In the genomic region with DNA sequence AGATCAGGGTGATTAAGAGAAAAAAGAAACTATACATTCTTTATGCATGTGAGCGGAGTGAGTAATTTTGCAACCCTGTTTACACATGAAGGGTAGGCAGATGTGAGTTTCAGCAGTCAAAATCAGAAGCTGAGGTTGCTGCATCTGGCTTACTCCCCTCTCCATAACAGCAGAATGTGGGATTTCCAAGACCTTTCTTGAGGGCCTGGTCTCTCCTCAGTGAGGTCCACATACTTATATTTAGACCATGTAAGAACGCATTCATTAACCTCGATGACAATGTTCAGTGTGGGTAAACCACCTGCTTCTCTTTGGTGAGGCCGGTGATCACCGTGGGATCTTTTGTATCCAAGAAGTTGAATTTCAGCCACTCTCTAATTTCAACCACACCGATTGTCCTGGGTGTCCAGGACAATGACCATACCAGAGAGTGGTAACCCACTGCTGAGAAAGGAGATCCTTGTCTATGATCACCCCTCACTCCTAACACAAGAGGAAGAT, we compare ENCODE assay signal across 1 cellular context.
TF ChIP-seq lines count a peak whose summit lies in the region.

No MANE protein-coding gene starts in this region.

TF ChIP-seq in GM12878, 131 proteins besides CTCF, POLR2A, EP300 and RAD21 (continued from another document):
- TF ChIP-seq SRF (IDR thresholded peaks at IDR 0.05; ENCODE audit: low read depth in 2 of 2, low read length in 2 of 2) (peak in 1 of 2 experiments; percentile 48; a peak in 1 of 4 replicates), GATAD2B (conservative IDR thresholded peaks at IDR 0.05; ENCODE audit: low read depth) (peak; percentile 70), TBL1XR1 (IDR thresholded peaks at IDR 0.05; ENCODE audit: low read depth, low read length) (peak; percentile 88), TARDBP (IDR thresholded peaks at IDR 0.05; ENCODE audit: borderline replicate concordance) (no peak), ZNF217 (IDR thresholded peaks at IDR 0.05) (peak; percentile 31; the same call in 1 of the 2 replicates), TCF7 (IDR thresholded peaks at IDR 0.05; ENCODE audit: borderline replicate concordance) (peak; percentile 55; the same call in 1 of the 2 replicates), MEF2B (IDR thresholded peaks at IDR 0.05; ENCODE audit: partially characterized antibody, poor library complexity, severe bottlenecking) (peak; percentile 86), BCL3 (IDR thresholded peaks at IDR 0.05; ENCODE audit: borderline replicate concordance, insufficient read depth, low read depth, low read length, poor library complexity, severe bottlenecking) (peak; percentile 90), MXI1 (IDR thresholded peaks at IDR 0.05; ENCODE audit: low read depth, low read length) (peak; percentile 33; the same call in 1 of the 2 replicates), KLF5 (IDR thresholded peaks at IDR 0.05; ENCODE audit: partially characterized antibody) (peak; percentile 51), ZNF592 (IDR thresholded peaks at IDR 0.05) (no peak), CHD2 (IDR thresholded peaks at IDR 0.05; ENCODE audit: borderline replicate concordance, low read depth, low read length) (peak; percentile 58; the same call in 1 of the 2 replicates), SREBF1 (IDR thresholded peaks at IDR 0.05; ENCODE audit: low read length) (no peak), NFIC (IDR thresholded peaks at IDR 0.05; ENCODE audit: low read depth, low read length) (peak; percentile 93), YY1 (IDR thresholded peaks at IDR 0.05; ENCODE audit: low read depth, low read length) (0 out of 2 replicates have a peak, but pooled peaks have one; percentile 20)
- TF ChIP-seq, protein P1, sequence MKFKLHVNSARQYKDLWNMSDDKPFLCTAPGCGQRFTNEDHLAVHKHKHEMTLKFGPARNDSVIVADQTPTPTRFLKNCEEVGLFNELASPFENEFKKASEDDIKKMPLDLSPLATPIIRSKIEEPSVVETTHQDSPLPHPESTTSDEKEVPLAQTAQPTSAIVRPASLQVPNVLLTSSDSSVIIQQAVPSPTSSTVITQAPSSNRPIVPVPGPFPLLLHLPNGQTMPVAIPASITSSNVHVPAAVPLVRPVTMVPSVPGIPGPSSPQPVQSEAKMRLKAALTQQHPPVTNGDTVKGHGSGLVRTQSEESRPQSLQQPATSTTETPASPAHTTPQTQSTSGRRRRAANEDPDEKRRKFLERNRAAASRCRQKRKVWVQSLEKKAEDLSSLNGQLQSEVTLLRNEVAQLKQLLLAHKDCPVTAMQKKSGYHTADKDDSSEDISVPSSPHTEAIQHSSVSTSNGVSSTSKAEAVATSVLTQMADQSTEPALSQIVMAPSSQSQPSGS (IDR thresholded peaks at IDR 0.05; ENCODE audit: low read length) = peak; percentile 97
- TF ChIP-seq, protein P2, sequence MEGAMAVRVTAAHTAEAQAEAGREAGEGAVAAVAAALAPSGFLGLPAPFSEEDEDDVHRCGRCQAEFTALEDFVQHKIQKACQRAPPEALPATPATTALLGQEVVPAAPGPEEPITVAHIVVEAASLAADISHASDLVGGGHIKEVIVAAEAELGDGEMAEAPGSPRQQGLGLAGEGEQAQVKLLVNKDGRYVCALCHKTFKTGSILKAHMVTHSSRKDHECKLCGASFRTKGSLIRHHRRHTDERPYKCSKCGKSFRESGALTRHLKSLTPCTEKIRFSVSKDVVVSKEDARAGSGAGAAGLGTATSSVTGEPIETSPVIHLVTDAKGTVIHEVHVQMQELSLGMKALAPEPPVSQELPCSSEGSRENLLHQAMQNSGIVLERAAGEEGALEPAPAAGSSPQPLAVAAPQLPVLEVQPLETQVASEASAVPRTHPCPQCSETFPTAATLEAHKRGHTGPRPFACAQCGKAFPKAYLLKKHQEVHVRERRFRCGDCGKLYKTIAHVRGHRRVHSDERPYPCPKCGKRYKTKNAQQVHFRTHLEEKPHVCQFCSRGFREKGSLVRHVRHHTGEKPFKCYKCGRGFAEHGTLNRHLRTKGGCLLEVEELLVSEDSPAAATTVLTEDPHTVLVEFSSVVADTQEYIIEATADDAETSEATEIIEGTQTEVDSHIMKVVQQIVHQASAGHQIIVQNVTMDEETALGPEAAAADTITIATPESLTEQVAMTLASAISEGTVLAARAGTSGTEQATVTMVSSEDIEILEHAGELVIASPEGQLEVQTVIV (IDR thresholded peaks at IDR 0.05; ENCODE audit: borderline replicate concordance, partially characterized antibody) = no peak
- TF ChIP-seq, protein P3, sequence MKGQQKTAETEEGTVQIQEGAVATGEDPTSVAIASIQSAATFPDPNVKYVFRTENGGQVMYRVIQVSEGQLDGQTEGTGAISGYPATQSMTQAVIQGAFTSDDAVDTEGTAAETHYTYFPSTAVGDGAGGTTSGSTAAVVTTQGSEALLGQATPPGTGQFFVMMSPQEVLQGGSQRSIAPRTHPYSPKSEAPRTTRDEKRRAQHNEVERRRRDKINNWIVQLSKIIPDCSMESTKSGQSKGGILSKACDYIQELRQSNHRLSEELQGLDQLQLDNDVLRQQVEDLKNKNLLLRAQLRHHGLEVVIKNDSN (IDR thresholded peaks at IDR 0.05; ENCODE audit: borderline replicate concordance, extremely low read length, insufficient read depth, low read depth, low read length) = no peak
- TF ChIP-seq, protein P4, sequence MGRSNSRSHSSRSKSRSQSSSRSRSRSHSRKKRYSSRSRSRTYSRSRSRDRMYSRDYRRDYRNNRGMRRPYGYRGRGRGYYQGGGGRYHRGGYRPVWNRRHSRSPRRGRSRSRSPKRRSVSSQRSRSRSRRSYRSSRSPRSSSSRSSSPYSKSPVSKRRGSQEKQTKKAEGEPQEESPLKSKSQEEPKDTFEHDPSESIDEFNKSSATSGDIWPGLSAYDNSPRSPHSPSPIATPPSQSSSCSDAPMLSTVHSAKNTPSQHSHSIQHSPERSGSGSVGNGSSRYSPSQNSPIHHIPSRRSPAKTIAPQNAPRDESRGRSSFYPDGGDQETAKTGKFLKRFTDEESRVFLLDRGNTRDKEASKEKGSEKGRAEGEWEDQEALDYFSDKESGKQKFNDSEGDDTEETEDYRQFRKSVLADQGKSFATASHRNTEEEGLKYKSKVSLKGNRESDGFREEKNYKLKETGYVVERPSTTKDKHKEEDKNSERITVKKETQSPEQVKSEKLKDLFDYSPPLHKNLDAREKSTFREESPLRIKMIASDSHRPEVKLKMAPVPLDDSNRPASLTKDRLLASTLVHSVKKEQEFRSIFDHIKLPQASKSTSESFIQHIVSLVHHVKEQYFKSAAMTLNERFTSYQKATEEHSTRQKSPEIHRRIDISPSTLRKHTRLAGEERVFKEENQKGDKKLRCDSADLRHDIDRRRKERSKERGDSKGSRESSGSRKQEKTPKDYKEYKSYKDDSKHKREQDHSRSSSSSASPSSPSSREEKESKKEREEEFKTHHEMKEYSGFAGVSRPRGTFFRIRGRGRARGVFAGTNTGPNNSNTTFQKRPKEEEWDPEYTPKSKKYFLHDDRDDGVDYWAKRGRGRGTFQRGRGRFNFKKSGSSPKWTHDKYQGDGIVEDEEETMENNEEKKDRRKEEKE (IDR thresholded peaks at IDR 0.05) = no peak
